Comparison of ENCODE assay signal across 1 cellular context in the genomic region with DNA sequence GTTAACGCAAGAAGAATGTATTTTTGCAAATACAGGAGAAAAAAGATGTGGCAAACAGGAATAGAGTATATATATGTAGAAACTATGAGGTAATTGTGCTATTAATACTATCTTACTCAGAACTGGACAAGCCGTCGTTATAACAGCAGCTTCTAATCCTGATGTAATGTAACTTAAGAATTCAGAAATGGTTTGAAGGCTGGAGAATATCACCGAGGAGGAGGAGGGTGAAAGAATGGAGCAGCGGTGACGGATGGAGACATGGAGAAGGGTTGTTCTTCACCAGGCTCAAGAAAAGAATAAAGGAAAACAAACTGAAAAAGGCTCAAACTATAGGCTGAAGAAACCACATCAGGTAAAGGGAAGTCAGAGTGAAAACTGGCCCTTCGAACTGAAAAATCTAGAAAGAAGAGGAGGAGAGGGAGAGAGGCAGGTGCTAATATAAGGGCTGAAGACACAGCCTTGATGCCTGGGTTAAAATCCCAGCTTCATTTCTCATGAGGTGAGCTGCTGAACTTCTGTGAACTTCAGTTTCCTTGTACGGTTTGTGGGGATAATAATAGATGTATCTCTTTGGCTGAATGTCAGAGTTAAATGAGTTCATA.
A peak's percentile ranks its signal among the peaks of the same experiment; 100 is the strongest.
TF ChIP-seq lines count a peak whose summit lies in the region.

No MANE protein-coding gene starts in this region.

TF ChIP-seq in IMR-90, 13 proteins besides CTCF, POLR2A, EP300 and RAD21 (continued from another document):
- no peak for TF ChIP-seq ELK1 (IDR thresholded peaks at IDR 0.05; ENCODE audit: borderline replicate concordance, low read depth, low read length)
- TF ChIP-seq CHD1 (IDR thresholded peaks at IDR 0.05; ENCODE audit: low read depth, low read length): no peak
- TF ChIP-seq SMC3 (IDR thresholded peaks at IDR 0.05; ENCODE audit: low read depth, low read length): no peak
- no peak for TF ChIP-seq RFX5 (IDR thresholded peaks at IDR 0.05; ENCODE audit: low read depth, low read length)
- TF ChIP-seq RCOR1 (IDR thresholded peaks at IDR 0.05; ENCODE audit: insufficient replicate concordance, low read length): no peak
- TF ChIP-seq NFE2L2 (IDR thresholded peaks at IDR 0.05; ENCODE audit: low read depth, low read length): no peak
- 0 out of 2 replicates have a peak, but pooled peaks have one; percentile 1 for TF ChIP-seq FOS (IDR thresholded peaks at IDR 0.05; ENCODE audit: low read depth, low read length)
TF ChIP-seq in IMR-90: peak in this region for 2.
